8 cellular contexts compared by ENCODE assay signal in genomic region chr22:40534379-40535188, GRCh38.
DNase-seq lines count a peak whose midpoint lies in the region; ATAC-seq and TF ChIP-seq lines count a peak whose summit lies in the region.

No MANE protein-coding gene starts in this region.

- no peaks in the 10 kb centered on the region for H3K9me3 Mint-ChIP-seq in activated naive CD4-positive, alpha-beta T cell treated with anti-CD3 and anti-CD28 coated beads, Interleukin-2, amount 10 ng/mL, durations not matched to agents 7 days and 5 days

- TF ChIP-seq POLR2A in esophagus muscularis mucosa (IDR thresholded peaks at IDR 0.05; ENCODE audit: low read depth), result no peak

- TF ChIP-seq CTCF in esophagus muscularis mucosa (IDR thresholded peaks at IDR 0.05), result no peak
- no peak for TF ChIP-seq CTCF in parathyroid adenoma (IDR thresholded peaks at IDR 0.05)

- peak overlapping the region; percentile 80 for H3K27ac Mint-ChIP-seq in activated naive CD4-positive, alpha-beta T cell treated with anti-CD3 and anti-CD28 coated beads, Interleukin-2, amount 10 ng/mL, durations not matched to agents 7 days and 5 days

- H3K9me3 ChIP-seq in SK-N-MC (ENCODE audit: low read depth, low read length) (no peaks in the 10 kb centered on the region), esophagus muscularis mucosa (no peaks in the 10 kb centered on the region), parathyroid adenoma (ENCODE audit: control insufficient read depth, low read length) (no peaks in the 10 kb centered on the region)

- H3K27me3 ChIP-seq in esophagus muscularis mucosa (no peaks in the 10 kb centered on the region), parathyroid adenoma (ENCODE audit: control insufficient read depth, insufficient read depth, low read length) (no peaks in the 10 kb centered on the region)

- intact Hi-C loops in esophagus muscularis mucosa (cut with DNase I), result no loop called here

- H3K27me3 Mint-ChIP-seq in activated naive CD4-positive, alpha-beta T cell treated with anti-CD3 and anti-CD28 coated beads, Interleukin-2, amount 10 ng/mL, durations not matched to agents 7 days and 5 days, result no peaks in the 10 kb centered on the region

- CTCF ChIA-PET in activated naive CD4-positive, alpha-beta T cell treated with anti-CD3 and anti-CD28 coated beads, Interleukin-2, amount 10 ng/mL, durations not matched to agents 7 days and 5 days (lab: Charles Lee), result interaction anchor here (1.1 to 2.4 kb wide), 8 partner anchors 10 to 112 kb away, joined by 3 to 17 read pairs (median 4); no protein-coding TSS in a partner anchor

- H3K9ac ChIP-seq in SK-N-MC (ENCODE audit: insufficient read length) (peak overlapping the region; percentile 9), parathyroid adenoma (no peak overlapping the region)

- peak overlapping the region; percentile 78 for H3K4me3 Mint-ChIP-seq in activated naive CD4-positive, alpha-beta T cell treated with anti-CD3 and anti-CD28 coated beads, Interleukin-2, amount 10 ng/mL, durations not matched to agents 7 days and 5 days

- WGBS in esophagus muscularis mucosa, result 46% methylated on average over 6 of the region's 6 CpGs

- H3K4me3 ChIP-seq in SK-N-MC (peak overlapping the region; percentile 75), esophagus muscularis mucosa (no peak overlapping the region), parathyroid adenoma (ENCODE audit: low read depth, low read length) (no peak overlapping the region)

- peaks cover 56% of the 10 kb centered on the region for H3K4me1 Mint-ChIP-seq in activated naive CD4-positive, alpha-beta T cell treated with anti-CD3 and anti-CD28 coated beads, Interleukin-2, amount 10 ng/mL, durations not matched to agents 7 days and 5 days

- DNase-seq in activated naive CD4-positive, alpha-beta T cell treated with anti-CD3 and anti-CD28 coated beads, Interleukin-2, amount 10 ng/mL, durations not matched to agents 7 days and 5 days, result no peak
- DNase-seq in activated naive CD4-positive, alpha-beta T cell treated with anti-CD3 and anti-CD28 coated beads, Interleukin-2, amount 50 U/mL, for 16 hours, result no peak
- DNase-seq in SK-N-MC (ENCODE audit: low read depth, low spot score), result no peak
- no peak for DNase-seq in esophagus muscularis mucosa (ENCODE audit: extremely low spot score)
- no peak for DNase-seq in central memory CD4-positive, alpha-beta T cell

- H3K27ac ChIP-seq in SK-N-MC (peak overlapping the region; percentile 98), esophagus muscularis mucosa (replicated peaks in 1 of 4) (peak overlapping the region; percentile 14 to 54 (median 34)), parathyroid adenoma (peak overlapping the region; percentile 24)

- no peak for ATAC-seq in GM21360 (IDR thresholded peaks at IDR 0.05; ENCODE audit: unreplicated experiment)
- no peak for ATAC-seq in GM18861 (IDR thresholded peaks at IDR 0.05; ENCODE audit: unreplicated experiment)

- peaks cover 7% of the 10 kb centered on the region for H3K36me3 Mint-ChIP-seq in activated naive CD4-positive, alpha-beta T cell treated with anti-CD3 and anti-CD28 coated beads, Interleukin-2, amount 10 ng/mL, durations not matched to agents 7 days and 5 days

- no peak for TF ChIP-seq EP300 in esophagus muscularis mucosa (IDR thresholded peaks at IDR 0.05)

- H3K36me3 ChIP-seq in SK-N-MC (ENCODE audit: insufficient read depth, low read length), result no peaks in the 10 kb centered on the region
- no peaks in the 10 kb centered on the region for H3K36me3 ChIP-seq in esophagus muscularis mucosa
- no peaks in the 10 kb centered on the region for H3K36me3 ChIP-seq in parathyroid adenoma (ENCODE audit: control insufficient read depth, insufficient read depth, low read length)

- H3K4me2 ChIP-seq in parathyroid adenoma (ENCODE audit: low read length), result peak overlapping the region; percentile 30

- peaks cover 31 to 58% (median 52%) of the 10 kb centered on the region in 4 donors for H3K4me1 ChIP-seq in esophagus muscularis mucosa
- H3K4me1 ChIP-seq in parathyroid adenoma, result peaks cover 11% of the 10 kb centered on the region

- no peaks in the 10 kb centered on the region for H3K79me2 ChIP-seq in parathyroid adenoma

- H2AFZ ChIP-seq in parathyroid adenoma, result no peak overlapping the region

Comparison
In these comparisons a context has a peak if more than half of its experiments do, and no peak if none do; other contexts are left out.
1. H3K27ac ChIP-seq: peak in every context shown above with its lines; median percentile 98 in SK-N-MC; 34 in esophagus muscularis mucosa; 24 in parathyroid adenoma.